8 cellular contexts compared by ENCODE assay signal in the genomic region with DNA sequence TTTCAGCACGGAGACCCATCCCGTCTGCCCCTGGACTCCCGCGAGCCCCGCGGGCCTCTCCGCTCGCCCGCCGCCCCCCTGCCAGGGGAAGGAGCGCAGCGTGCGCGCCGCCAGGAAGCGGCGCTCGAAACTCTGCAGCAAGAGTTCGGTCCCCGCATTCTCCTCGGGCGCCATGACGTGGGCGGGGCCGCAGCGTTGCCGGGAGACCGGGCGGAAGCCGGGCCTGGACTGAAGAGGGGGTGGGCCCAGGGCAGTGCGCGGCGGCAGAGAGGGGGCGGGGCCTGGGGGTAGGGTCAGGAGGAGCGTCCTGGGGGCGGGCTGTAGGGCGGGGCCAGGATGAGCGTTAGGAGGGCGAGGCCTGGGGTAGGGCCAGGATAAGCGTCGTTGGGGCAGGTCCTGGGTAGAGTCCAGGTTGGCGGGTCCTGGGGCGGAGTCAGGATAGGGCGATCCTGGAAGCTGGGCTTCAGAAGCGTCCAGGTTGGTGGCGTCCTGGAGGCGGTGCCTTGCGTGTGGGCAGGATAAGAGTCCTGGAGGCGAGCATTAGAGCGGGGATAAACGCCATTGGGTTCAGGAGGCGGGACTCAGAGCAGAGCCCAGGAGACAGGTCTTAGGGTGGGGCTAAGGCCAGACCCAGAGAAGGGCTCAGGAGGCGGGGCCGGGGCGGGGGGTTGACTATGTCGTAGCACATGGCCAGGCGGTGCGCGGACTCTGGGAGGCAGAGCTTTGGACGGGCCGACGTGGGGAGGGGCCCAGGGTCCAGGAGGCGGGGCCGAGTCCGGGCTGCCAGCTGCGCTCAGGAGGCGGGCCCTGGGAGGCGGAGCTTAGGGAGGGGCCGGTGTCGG.
DNase-seq lines count a peak whose midpoint lies in the region; ATAC-seq and TF ChIP-seq lines count a peak whose summit lies in the region.
"Not testable (repeated sequence)": the region's sequence is repeated elsewhere in the genome, so short reads cannot be mapped to it uniquely, and the experiment has no call there.

No MANE protein-coding gene starts in this region.

- H3K9me3 Mint-ChIP-seq in CD14-positive monocyte, result not testable (repeated sequence)

- peak overlapping the region; percentile 73 for H3K4me3 ChIP-seq in lung

- WGBS in lung, 2 donors, result 0% methylated on average over 46 to 70 of the region's 70 CpGs

- H3K36me3 ChIP-seq in lung (ENCODE audit: control insufficient read depth in 2 of 2, insufficient read depth in 2 of 2, low read length in 2 of 2), result not testable (repeated sequence)

- H3K9me3 ChIP-seq in lung (ENCODE audit: control insufficient read depth in 2 of 2, insufficient read depth in 1 of 2, low read length in 1 of 2), result not testable (repeated sequence)

- not testable (repeated sequence) for H3K27me3 ChIP-seq in lung (ENCODE audit: control insufficient read depth, insufficient read depth)

- peak overlapping the region; percentile 88 to 95 for H3K27ac ChIP-seq in lung (ENCODE audit: low read depth in 1 of 2, low read length in 1 of 2)

- H3K4me1 ChIP-seq in lung (ENCODE audit: control insufficient read depth in 2 of 2, insufficient read depth in 2 of 2, low read length in 2 of 2), result not testable (repeated sequence)

- DNase-seq in CD14-positive monocyte (ENCODE audit: low spot score) (peak; percentile 98), HPDE6-E6E7 (ENCODE audit: extremely low spot score) (peak; percentile 8), lung (ENCODE audit: low spot score) (peak; percentile 99)
- peak; percentile 94 for DNase-seq in NK-92 treated with Interleukin-12 subunit alpha and Interleukin-12 subunit beta, amount 100 ng/mL, for 24 hours (lab: John Stamatoyannopoulos, UW)
- peak; percentile 95 to 96 for DNase-seq in activated CD8-positive, alpha-beta memory T cell treated with anti-CD3 and anti-CD28 coated beads for 4 hours (ENCODE audit: low read depth in 2 of 2)
- peak; percentile 94 for DNase-seq in effector CD4-positive, alpha-beta T cell
- DNase-seq in stimulated activated CD4-positive, alpha-beta T cell treated with anti-CD3 and anti-CD28 coated beads, TNF-alpha, amount 100 ng/mL, for 1 hour (ENCODE audit: low read depth in 3 of 3, low spot score in 1 of 3), result peak; percentile 95 to 98 (median 95)

- peak overlapping the region; percentile 98 to 99 for H3K4me3 Mint-ChIP-seq in CD14-positive monocyte

- H3K4me1 Mint-ChIP-seq in CD14-positive monocyte, result peaks cover 28% of the 10 kb centered on the region

- intact Hi-C loops in CD14-positive monocyte (cut with micrococcal nuclease), result not testable (repeated sequence)

- peak; percentile 97 for ATAC-seq in GM19468 (IDR thresholded peaks at IDR 0.05; ENCODE audit: extremely low read depth, unreplicated experiment)
- peak; percentile 100 for ATAC-seq in lung (ENCODE audit: insufficient read depth, low FRiP score)

- not testable (repeated sequence) for TF ChIP-seq CTCF in CD14-positive monocyte (IDR thresholded peaks at IDR 0.05); lung (IDR thresholded peaks at IDR 0.05; ENCODE audit: control extremely low read depth, extremely low read depth)

- H3K27ac Mint-ChIP-seq in CD14-positive monocyte, result peak overlapping the region; percentile 98 to 100 (median 100)

- H3K27me3 Mint-ChIP-seq in CD14-positive monocyte (ENCODE audit: low read depth in 3 of 3), result peaks cover 1 to 10% (median 4%) of the 10 kb centered on the region in 3 donors

- H3K36me3 Mint-ChIP-seq in CD14-positive monocyte, result peaks cover 6 to 12% of the 10 kb centered on the region in 2 donors

Comparison
In these comparisons a context has a peak if more than half of its experiments do, and no peak if none do; other contexts are left out.
1. Peak in every context shown above with its lines: DNase-seq, ATAC-seq, H3K4me3 ChIP-seq and H3K27ac ChIP-seq.
2. DNase-seq: peak in every context shown above with its lines; median percentile 99 in lung; 98 in CD14-positive monocyte; 96 in activated CD8-positive, alpha-beta memory T cell treated with anti-CD3 and anti-CD28 coated beads for 4 hours; 95 in stimulated activated CD4-positive, alpha-beta T cell treated with anti-CD3 and anti-CD28 coated beads, TNF-alpha, amount 100 ng/mL, for 1 hour; 94 in NK-92 treated with Interleukin-12 subunit alpha and Interleukin-12 subunit beta, amount 100 ng/mL, for 24 hours; 94 in effector CD4-positive, alpha-beta T cell; 8 in HPDE6-E6E7.